ENCODE assay signal across 27 cellular contexts in genomic region chrX:148067285-148067684, GRCh38.
"Had no signal": no experiment of that assay in that cellular context is flagged by ENCODE, and none has a peak within 500 bp of the region (broad histone marks: within the 10 kb centered on the region; RNA-seq: fewer than 3 reads in every experiment).

No MANE protein-coding gene starts in this region.

- ATAC-seq: effector memory CD8-positive, alpha-beta T cell; esophagus mucosa; foreskin keratinocyte; gastrocnemius medialis; gastroesophageal sphincter; heart left ventricle; heart right ventricle had no signal

- H3K4me1 ChIP-seq: colonic mucosa, esophagus muscularis mucosa, esophagus squamous epithelium, foreskin keratinocyte, gastrocnemius medialis, gastroesophageal sphincter, heart left ventricle, heart right ventricle had no signal

- H3K27me3 ChIP-seq: colonic mucosa, esophagus muscularis mucosa, esophagus squamous epithelium, foreskin keratinocyte, gastrocnemius medialis, gastroesophageal sphincter, heart left ventricle, heart right ventricle had no signal

- FAIRE-seq: endometrium, endothelial cell of umbilical vein, frontal cortex had no signal

- H3K27ac ChIP-seq: colonic mucosa, coronary artery, dorsolateral prefrontal cortex, epithelial cell of prostate, esophagus muscularis mucosa, esophagus squamous epithelium, foreskin keratinocyte, gastrocnemius medialis, gastroesophageal sphincter, heart left ventricle, heart right ventricle had no signal

- H3K9me3 ChIP-seq: colonic mucosa, esophagus squamous epithelium, gastrocnemius medialis, gastroesophageal sphincter had no signal

- H3K4me3 ChIP-seq: colonic mucosa, coronary artery, dorsolateral prefrontal cortex, esophagus muscularis mucosa, esophagus squamous epithelium, gastrocnemius medialis, gastroesophageal sphincter, heart left ventricle, heart right ventricle had no signal

- H3K36me3 ChIP-seq: colonic mucosa, esophagus muscularis mucosa, esophagus squamous epithelium, gastrocnemius medialis, gastroesophageal sphincter, heart left ventricle, heart right ventricle had no signal

- DNase-seq: colonic mucosa; cortex of kidney; dermis blood vessel endothelial cell; dorsolateral prefrontal cortex; effector CD4-positive, alpha-beta T cell; effector CD8-positive, alpha-beta T cell; effector memory CD4-positive, alpha-beta T cell; effector memory CD8-positive, alpha-beta T cell; endodermal cell; erythroblast; esophagus squamous epithelium; foreskin fibroblast; foreskin keratinocyte; foreskin melanocyte; gastrocnemius medialis; glutamatergic neuron; head of caudate nucleus; heart left ventricle; heart right ventricle had no signal
